1 cellular context compared by ENCODE assay signal in the genomic region with DNA sequence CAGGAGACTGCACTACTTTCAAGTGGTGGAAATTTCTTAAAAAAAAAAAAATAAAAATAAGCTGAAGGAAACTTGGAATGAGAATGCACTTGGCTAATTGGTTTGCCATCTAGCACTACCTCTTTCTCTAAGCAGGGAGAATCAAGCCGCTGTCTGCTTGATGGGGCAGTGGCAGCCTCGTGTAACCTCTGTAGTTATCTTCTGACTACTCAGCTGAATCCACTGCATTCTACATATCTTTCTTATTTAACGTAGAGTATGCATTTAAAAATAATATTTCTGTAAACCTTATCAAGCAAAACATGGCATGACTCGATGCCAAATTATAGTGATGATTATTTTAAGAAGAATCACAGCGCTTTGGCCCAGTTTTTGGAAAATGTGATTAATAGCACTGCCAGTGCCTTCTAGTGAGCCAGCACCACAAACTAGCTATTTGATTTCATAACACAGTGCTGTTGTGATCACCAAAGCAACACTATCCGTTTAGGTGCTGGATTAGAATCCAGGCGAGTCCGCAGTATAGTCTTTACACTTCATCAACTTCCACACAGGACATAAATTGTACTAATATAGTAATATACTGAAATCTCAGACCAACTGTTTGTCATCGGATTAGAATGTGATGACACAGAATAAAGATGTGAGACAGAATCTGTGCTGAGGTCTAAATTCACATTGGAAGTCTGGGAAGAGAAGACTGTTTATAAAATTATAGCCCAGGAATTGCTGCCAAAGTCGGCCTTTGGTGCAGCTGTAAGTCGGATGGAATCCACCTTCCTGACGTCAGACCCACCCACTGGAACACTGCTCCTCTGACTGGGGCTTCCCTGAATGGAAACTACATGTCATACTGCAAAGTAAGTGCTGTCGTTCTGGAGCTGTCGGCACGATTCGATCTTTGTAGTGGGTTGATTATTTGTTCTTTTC.
TF ChIP-seq lines count a peak whose summit lies in the region.

No MANE protein-coding gene starts in this region.

TF ChIP-seq in IMR-90, 13 proteins besides CTCF, POLR2A, EP300 and RAD21 (continued from another document):
- no peak for TF ChIP-seq ELK1 (IDR thresholded peaks at IDR 0.05; ENCODE audit: borderline replicate concordance, low read depth, low read length)
- TF ChIP-seq FOS (IDR thresholded peaks at IDR 0.05; ENCODE audit: low read depth, low read length) = peak; percentile 93
- TF ChIP-seq BHLHE40 (IDR thresholded peaks at IDR 0.05; ENCODE audit: low read depth, low read length) = peak; percentile 89
